ENCODE assay signal across 8 cellular contexts in genomic region chr22:19663286-19663815, GRCh38. TPM values are rescaled to one million over a fixed set of nuclear protein-coding genes. Genes with fewer than 3 reads are reported as not detected.
DNase-seq lines count a peak whose midpoint lies in the region; ATAC-seq and TF ChIP-seq lines count a peak whose summit lies in the region.

No MANE protein-coding gene starts in this region.

- no TSS peak for BruUV-seq in mammary epithelial cell (replicated peaks; lab: Mats Ljungman, UMichigan)

- H3K27me3 ChIP-seq in mammary epithelial cell (ENCODE audit: insufficient read depth, low read length), result peaks cover 2% of the 10 kb centered on the region
- no peaks in the 10 kb centered on the region for H3K27me3 ChIP-seq in neural progenitor cell

- peak; percentile 27 for DNase-seq in DMS153 treated with DMSO at 0.1 percent for 48 hours (lab: John Stamatoyannopoulos, UW; ENCODE audit: unreplicated experiment)
- peak; percentile 15 for DNase-seq in NCI-H1694 (lab: John Stamatoyannopoulos, UW)
- peak; percentile 65 for DNase-seq in mammary epithelial cell
- DNase-seq in neural progenitor cell (ENCODE audit: low spot score), result no peak
- no peak for DNase-seq in HuH-7 (ENCODE audit: low spot score)
- DNase-seq in NCI-H1105 (lab: John Stamatoyannopoulos, UW), result no peak

- peaks cover 22% of the 10 kb centered on the region for H3K27me3 Mint-ChIP-seq in neural progenitor cell (ENCODE audit: insufficient read depth, low read depth)
- peaks cover 2% of the 10 kb centered on the region for H3K27me3 Mint-ChIP-seq in activated T-helper 17 cell treated with anti-CD3 and anti-CD28 coated beads, Interleukin-2, amount 50 U/mL, for 72 hours

- H3K79me2 ChIP-seq in mammary epithelial cell (ENCODE audit: insufficient read depth, low read length) (no peaks in the 10 kb centered on the region), neural progenitor cell (ENCODE audit: low read depth) (no peaks in the 10 kb centered on the region)

- H3K4me1 Mint-ChIP-seq in neural progenitor cell, result peaks cover 32% of the 10 kb centered on the region
- no peaks in the 10 kb centered on the region for H3K4me1 Mint-ChIP-seq in activated T-helper 17 cell treated with anti-CD3 and anti-CD28 coated beads, Interleukin-2, amount 50 U/mL, for 72 hours

- no peaks in the 10 kb centered on the region for H3K9me3 ChIP-seq in mammary epithelial cell (replicated peaks; ENCODE audit: insufficient read depth, low read length)
- H3K9me3 ChIP-seq in neural progenitor cell (ENCODE audit: low read depth), result no peaks in the 10 kb centered on the region

- no peaks in the 10 kb centered on the region for H3K36me3 Mint-ChIP-seq in neural progenitor cell
- no peaks in the 10 kb centered on the region for H3K36me3 Mint-ChIP-seq in activated T-helper 17 cell treated with anti-CD3 and anti-CD28 coated beads, Interleukin-2, amount 50 U/mL, for 72 hours (ENCODE audit: low read depth)

- ATAC-seq in HG02798 (IDR thresholded peaks at IDR 0.05; ENCODE audit: poor library complexity, unreplicated experiment), result no peak
- ATAC-seq in activated T-helper 17 cell treated with anti-CD3 and anti-CD28 coated beads, Interleukin-2, amount 50 U/mL, for 72 hours (replicated peaks), result no peak

- H3F3A ChIP-seq in neural progenitor cell (ENCODE audit: low read depth), result no peaks in the 10 kb centered on the region

- intact Hi-C loops in mammary epithelial cell (cut with micrococcal nuclease), result loop anchor here (10.0 kb wide), 1 partner anchor 51 kb away; the partner anchor contains the start of gene SEPTIN5

- H4K20me1 ChIP-seq in mammary epithelial cell (ENCODE audit: insufficient read depth, low read length), result no peaks in the 10 kb centered on the region
- no peaks in the 10 kb centered on the region for H4K20me1 ChIP-seq in neural progenitor cell (ENCODE audit: low read depth)

- H3K36me3 ChIP-seq in mammary epithelial cell (ENCODE audit: insufficient read depth, low read length), result no peaks in the 10 kb centered on the region
- no peaks in the 10 kb centered on the region for H3K36me3 ChIP-seq in neural progenitor cell

- no peak overlapping the region for H3K27ac Mint-ChIP-seq in neural progenitor cell
- no peak overlapping the region for H3K27ac Mint-ChIP-seq in activated T-helper 17 cell treated with anti-CD3 and anti-CD28 coated beads, Interleukin-2, amount 50 U/mL, for 72 hours

- H3K4me3 ChIP-seq in mammary epithelial cell (replicated peaks in 1 of 3; ENCODE audit: insufficient read depth in 1 of 3, low read depth in 2 of 3, low read length in 3 of 3), result no peak overlapping the region
- no peak overlapping the region for H3K4me3 ChIP-seq in neural progenitor cell

- no peak overlapping the region for H3K27ac ChIP-seq in mammary epithelial cell (ENCODE audit: insufficient read depth, low read depth, low read length)
- H3K27ac ChIP-seq in neural progenitor cell, result no peak overlapping the region

- peak overlapping the region; percentile 58 for H2AFZ ChIP-seq in mammary epithelial cell (ENCODE audit: low read depth, low read length)
- peak overlapping the region; percentile 67 for H2AFZ ChIP-seq in neural progenitor cell (replicated peaks)

- H3K4me3 Mint-ChIP-seq in neural progenitor cell, result no peak overlapping the region
- no peak overlapping the region for H3K4me3 Mint-ChIP-seq in activated T-helper 17 cell treated with anti-CD3 and anti-CD28 coated beads, Interleukin-2, amount 50 U/mL, for 72 hours

- peaks cover 13% of the 10 kb centered on the region for H3K4me1 ChIP-seq in mammary epithelial cell (ENCODE audit: insufficient read depth, low read length)
- H3K4me1 ChIP-seq in neural progenitor cell, result peaks cover 8% of the 10 kb centered on the region

- H3K9ac ChIP-seq in mammary epithelial cell (ENCODE audit: insufficient read depth, low read length) (no peak overlapping the region), neural progenitor cell (no peak overlapping the region)

- CTCF ChIA-PET in mammary epithelial cell (lab: Charles Lee; ENCODE audit: low non-redundant PET), result no interaction called here

- dilution Hi-C loops in mammary epithelial cell (cut with HindIII; ENCODE audit: low sequenced_read_pairs), result no loop called here

- WGBS in mammary epithelial cell (ENCODE audit: low coverage, missing lambda C conversion rate), result 6% methylated on average over 3 of the region's 6 CpGs

- no peak for TF ChIP-seq CTCF in mammary epithelial cell (conservative IDR thresholded peaks at IDR 0.05 in 1 of 2, IDR thresholded peaks at IDR 0.05 in 1 of 2; ENCODE audit: extremely low read depth in 1 of 2, insufficient read depth in 1 of 2, low read depth in 1 of 2, low read length in 2 of 2)
- TF ChIP-seq CTCF in neural progenitor cell (IDR thresholded peaks at IDR 0.05), result no peak

- in situ Hi-C loops in mammary epithelial cell (cut with MboI; ENCODE audit: low sequenced_read_pairs in 2 of 2), result no loop called here

- H3K4me2 ChIP-seq in mammary epithelial cell (ENCODE audit: insufficient read depth, low read depth, low read length), result no peak overlapping the region
- H3K4me2 ChIP-seq in neural progenitor cell, result no peak overlapping the region

- H3K9me3 Mint-ChIP-seq in neural progenitor cell, result no peaks in the 10 kb centered on the region
- H3K9me3 Mint-ChIP-seq in activated T-helper 17 cell treated with anti-CD3 and anti-CD28 coated beads, Interleukin-2, amount 50 U/mL, for 72 hours, result no peaks in the 10 kb centered on the region

RNA-seq across cellular contexts. Expression of gene SEPTIN5, which starts 51.0 kb away (rescaled TPM):
- 10 to 100 TPM in 1 of 2 donors, 1 to 10 TPM in 1; 7.9 to 20.5 TPM for total RNA-seq in mammary epithelial cell
- 6.5 TPM for polyA plus RNA-seq in mammary epithelial cell
- 29.6 TPM for polyA minus RNA-seq in mammary epithelial cell
- 5.0 and 8.2 TPM in 2 replicates for total RNA-seq in neural progenitor cell (ENCODE audit: low replicate concordance)
- total RNA-seq in activated T-helper 17 cell treated with anti-CD3 and anti-CD28 coated beads, Interleukin-2, amount 50 U/mL, for 72 hours, result under 1 TPM; 0.41 to 0.42 TPM

RNA-seq across cellular contexts. Expression of gene GP1BB, which starts 60.0 kb away (rescaled TPM):
- total RNA-seq in mammary epithelial cell (1 to 10 TPM in 1 of 2 donors, under 1 TPM in 1; 0.21 to 1.5 TPM), neural progenitor cell (ENCODE audit: low replicate concordance) (1.2 TPM in 1 of 2 replicates, not detected in the other)
- polyA plus RNA-seq in mammary epithelial cell, result 0.76 TPM
- not detected for polyA minus RNA-seq in mammary epithelial cell
- total RNA-seq in activated T-helper 17 cell treated with anti-CD3 and anti-CD28 coated beads, Interleukin-2, amount 50 U/mL, for 72 hours, result not detected

Comparison
In these comparisons a context has a peak if more than half of its experiments do, and no peak if none do; other contexts are left out.
1. DNase-seq: peak in DMS153 treated with DMSO at 0.1 percent for 48 hours (single experiment), NCI-H1694 (single experiment) and mammary epithelial cell (single experiment); none in neural progenitor cell (single experiment), HuH-7 (single experiment) and NCI-H1105 (single experiment).